In the genomic region with DNA sequence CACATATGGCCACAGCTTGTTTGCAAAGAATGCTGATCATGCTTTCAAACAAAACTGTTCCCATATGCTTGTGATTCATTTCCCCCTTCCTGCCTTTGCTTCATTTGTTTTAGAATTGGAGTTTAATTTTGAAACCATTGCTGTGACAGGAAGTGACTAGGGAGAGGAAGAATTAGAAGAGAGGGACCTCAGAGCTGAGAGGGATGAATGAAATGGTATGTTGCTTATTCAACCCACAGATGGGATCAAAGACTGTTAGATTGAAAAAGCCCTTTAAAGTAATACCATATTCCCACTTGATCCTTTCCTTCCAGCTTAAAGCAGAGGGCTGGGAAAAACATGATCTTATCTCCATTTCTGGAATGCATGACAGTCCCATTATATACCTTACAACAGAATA, we compare ENCODE assay signal across 12 cellular contexts.
DNase-seq lines count a peak whose midpoint lies in the region; ATAC-seq and TF ChIP-seq lines count a peak whose summit lies in the region.
"Had no signal": no experiment of that assay in that cellular context is flagged by ENCODE, and none has a peak within 500 bp of the region (broad histone marks: within the 10 kb centered on the region; RNA-seq: fewer than 3 reads in every experiment).

No MANE protein-coding gene starts in this region.

- peaks cover 0 to 8% (median 3%) of the 10 kb centered on the region in 7 donors for H3K4me1 Mint-ChIP-seq in naive thymus-derived CD4-positive, alpha-beta T cell

- H3K4me3 Mint-ChIP-seq in naive thymus-derived CD4-positive, alpha-beta T cell = no peak overlapping the region
- H3K4me3 Mint-ChIP-seq: activated CD4-positive, alpha-beta T cell treated with anti-CD3 and anti-CD28 coated beads, Interleukin-2, amount 10 ng/mL, durations not matched to agents 7 days and 5 days; activated naive CD8-positive, alpha-beta T cell treated with anti-CD3 and anti-CD28 coated beads for 36 hours had no signal

- no peak overlapping the region for H2AFZ ChIP-seq in osteoblast (ENCODE audit: low read length)

- DNase-seq in GM04504 (ENCODE audit: low read depth) (peak; percentile 88), RPMI7951 (ENCODE audit: low read depth) (peak; percentile 95), epidermal melanocyte (ENCODE audit: insufficient read length, low spot score) (peak; percentile 35), osteoblast (ENCODE audit: insufficient read length, low spot score, missing footprints) (peak; percentile 78), esophagus squamous epithelium (lab: John Stamatoyannopoulos, UW) (no peak), GM20000 (ENCODE audit: low spot score) (no peak), hypothalamus (lab: John Stamatoyannopoulos, UW) (no peak)
- DNase-seq in naive thymus-derived CD4-positive, alpha-beta T cell = no peak
- DNase-seq: activated CD4-positive, alpha-beta T cell treated with anti-CD3 and anti-CD28 coated beads, Interleukin-2, amount 10 ng/mL, durations not matched to agents 7 days and 5 days; activated naive CD8-positive, alpha-beta T cell treated with anti-CD3 and anti-CD28 coated beads for 36 hours; NCI-H1436 treated with DMSO at 0.1 percent for 48 hours had no signal

- H3K4me3 ChIP-seq in osteoblast (ENCODE audit: insufficient read depth, low read length) = no peak overlapping the region
- H3K4me3 ChIP-seq in esophagus squamous epithelium = no peak overlapping the region
- no peak overlapping the region for H3K4me3 ChIP-seq in naive thymus-derived CD4-positive, alpha-beta T cell (ENCODE audit: low read length)

- H3K9me3 ChIP-seq in osteoblast (ENCODE audit: low read depth, low read length) (peaks cover 2% of the 10 kb centered on the region), esophagus squamous epithelium (no peaks in the 10 kb centered on the region)
- H3K9me3 ChIP-seq in naive thymus-derived CD4-positive, alpha-beta T cell (ENCODE audit: control insufficient read depth in 2 of 3, low read length in 3 of 3) = peaks cover 0 to 5% (median 0%) of the 10 kb centered on the region in 3 experiments

- peaks cover 0 to 23% (median 14%) of the 10 kb centered on the region in 11 donors for H3K9me3 Mint-ChIP-seq in naive thymus-derived CD4-positive, alpha-beta T cell

- H3K36me3 Mint-ChIP-seq in naive thymus-derived CD4-positive, alpha-beta T cell = peaks cover 0 to 17% (median 5%) of the 10 kb centered on the region in 5 donors
- H3K36me3 Mint-ChIP-seq: activated naive CD8-positive, alpha-beta T cell treated with anti-CD3 and anti-CD28 coated beads for 36 hours had no signal

- TF ChIP-seq CTCF in osteoblast (IDR thresholded peaks at IDR 0.05; ENCODE audit: extremely low read depth, low read depth, low read length) = no peak
- no peak for TF ChIP-seq CTCF in esophagus squamous epithelium (IDR thresholded peaks at IDR 0.05)
- no peak for TF ChIP-seq CTCF in GM20000 (IDR thresholded peaks at IDR 0.05; ENCODE audit: extremely low read depth, missing control alignments)

- H3K27me3 ChIP-seq in osteoblast (ENCODE audit: insufficient read depth, low read length) (no peaks in the 10 kb centered on the region), esophagus squamous epithelium (no peaks in the 10 kb centered on the region)
- H3K27me3 ChIP-seq in naive thymus-derived CD4-positive, alpha-beta T cell (ENCODE audit: control insufficient read depth in 2 of 2, insufficient read depth in 2 of 2, low read length in 2 of 2) = no peaks in the 10 kb centered on the region

- POLR2A ChIA-PET in naive thymus-derived CD4-positive, alpha-beta T cell (lab: Charles Lee) = no interaction called here

- no peak for TF ChIP-seq POLR2A in esophagus squamous epithelium (IDR thresholded peaks at IDR 0.05)

- H3K27me3 Mint-ChIP-seq in naive thymus-derived CD4-positive, alpha-beta T cell = peaks cover 0 to 7% (median 0%) of the 10 kb centered on the region in 5 donors
- H3K27me3 Mint-ChIP-seq: activated CD4-positive, alpha-beta T cell treated with anti-CD3 and anti-CD28 coated beads, Interleukin-2, amount 10 ng/mL, durations not matched to agents 7 days and 5 days had no signal

- no peak for ATAC-seq in naive thymus-derived CD4-positive, alpha-beta T cell

- H3K36me3 ChIP-seq in osteoblast (ENCODE audit: insufficient read depth, low read length) = no peaks in the 10 kb centered on the region
- H3K36me3 ChIP-seq in esophagus squamous epithelium = no peaks in the 10 kb centered on the region
- no peaks in the 10 kb centered on the region for H3K36me3 ChIP-seq in naive thymus-derived CD4-positive, alpha-beta T cell (ENCODE audit: control insufficient read depth in 2 of 3, insufficient read depth in 3 of 3, low read length in 3 of 3)

- intact Hi-C loops in esophagus squamous epithelium (cut with DNase I) = no loop called here
- intact Hi-C loops in naive thymus-derived CD4-positive, alpha-beta T cell (cut with micrococcal nuclease) = no loop called here

- H3K27ac ChIP-seq in osteoblast (ENCODE audit: low read depth, low read length) = peak overlapping the region; percentile 60
- no peak overlapping the region for H3K27ac ChIP-seq in esophagus squamous epithelium
- H3K27ac ChIP-seq in naive thymus-derived CD4-positive, alpha-beta T cell (ENCODE audit: low read depth, low read length) = no peak overlapping the region
- H3K27ac ChIP-seq: HL-60 had no signal

- H3K79me2 ChIP-seq in osteoblast (ENCODE audit: insufficient read depth, low read length) = no peaks in the 10 kb centered on the region

- H4K20me1 ChIP-seq in osteoblast (ENCODE audit: insufficient read depth, low read length) = no peaks in the 10 kb centered on the region

- H3K27ac Mint-ChIP-seq in naive thymus-derived CD4-positive, alpha-beta T cell = peak overlapping the region in 1 of 9 donors; percentile 28
- H3K27ac Mint-ChIP-seq: activated CD4-positive, alpha-beta T cell treated with anti-CD3 and anti-CD28 coated beads, Interleukin-2, amount 10 ng/mL, durations not matched to agents 7 days and 5 days; activated naive CD8-positive, alpha-beta T cell treated with anti-CD3 and anti-CD28 coated beads for 36 hours had no signal

- peak overlapping the region; percentile 18 for H3K4me2 ChIP-seq in osteoblast (ENCODE audit: insufficient read depth, low read length)

- H3K4me1 ChIP-seq in osteoblast (ENCODE audit: insufficient read depth, low read length) (peaks cover 18% of the 10 kb centered on the region), esophagus squamous epithelium (no peaks in the 10 kb centered on the region)
- H3K4me1 ChIP-seq in naive thymus-derived CD4-positive, alpha-beta T cell (ENCODE audit: control insufficient read depth in 2 of 2, insufficient read depth in 2 of 2, low read length in 2 of 2) = no peaks in the 10 kb centered on the region

- CTCF ChIA-PET in naive thymus-derived CD4-positive, alpha-beta T cell (lab: Charles Lee) = no interaction called here

Comparison
In these comparisons a context has a peak if more than half of its experiments do, and no peak if none do; other contexts are left out.
1. DNase-seq: peak in GM04504 (single experiment), RPMI7951 (single experiment), epidermal melanocyte (single experiment) and osteoblast (single experiment); none in esophagus squamous epithelium (single experiment), GM20000 (single experiment), naive thymus-derived CD4-positive, alpha-beta T cell (0 of 9) and hypothalamus (0 of 51).